Comparison of ENCODE assay signal across 10 cellular contexts in genomic region chr3:48478631-48479555, GRCh38. TPM values are rescaled to one million over a fixed set of nuclear protein-coding genes. Genes with fewer than 3 reads are reported as not detected.
DNase-seq lines count a peak whose midpoint lies in the region; ATAC-seq and TF ChIP-seq lines count a peak whose summit lies in the region.
"Had no signal": no experiment of that assay in that cellular context is flagged by ENCODE, and none has a peak within 500 bp of the region (broad histone marks: within the 10 kb centered on the region; RNA-seq: fewer than 3 reads in every experiment).

No MANE protein-coding gene starts in this region.

- H3K4me1 Mint-ChIP-seq in naive thymus-derived CD8-positive, alpha-beta T cell = peaks cover 22 to 48% (median 43%) of the 10 kb centered on the region in 4 donors
- H3K4me1 Mint-ChIP-seq in osteocyte (ENCODE audit: unreplicated experiment) = peaks cover 3% of the 10 kb centered on the region

- H3K27me3 Mint-ChIP-seq in naive thymus-derived CD8-positive, alpha-beta T cell = no peaks in the 10 kb centered on the region
- H3K27me3 Mint-ChIP-seq in osteocyte (ENCODE audit: unreplicated experiment) = no peaks in the 10 kb centered on the region

- no peaks in the 10 kb centered on the region for H3K79me2 ChIP-seq in DOHH2 (ENCODE audit: control insufficient read depth, low read length)

- TF ChIP-seq CTCF in DOHH2 (IDR thresholded peaks at IDR 0.05; ENCODE audit: low read depth, low read length, poor library complexity, severe bottlenecking) (no peak), osteocyte (IDR thresholded peaks at IDR 0.05) (no peak)

- peaks cover 5% of the 10 kb centered on the region; the same call in 1 of the 2 replicates for H3F3A ChIP-seq in DOHH2 (ENCODE audit: control insufficient read depth, insufficient read depth)

- no peaks in the 10 kb centered on the region for H3K9me3 ChIP-seq in DOHH2 (ENCODE audit: control insufficient read depth, insufficient read depth, low read length)

- H4K20me1 ChIP-seq in DOHH2 (ENCODE audit: control insufficient read depth, insufficient read depth, low read depth, low read length) = no peaks in the 10 kb centered on the region

- H3K27me3 ChIP-seq in DOHH2 (ENCODE audit: control insufficient read depth, low read length) = no peaks in the 10 kb centered on the region

- H3K9me3 Mint-ChIP-seq in naive thymus-derived CD8-positive, alpha-beta T cell = no peaks in the 10 kb centered on the region
- H3K9me3 Mint-ChIP-seq in osteocyte (ENCODE audit: unreplicated experiment) = no peaks in the 10 kb centered on the region
- H3K9me3 Mint-ChIP-seq: neural crest cell had no signal

- H3K27ac ChIP-seq in DOHH2 (ENCODE audit: low read depth, low read length) = peak overlapping the region; percentile 77

- peak; percentile 70 for DNase-seq in MV-4-11 (lab: John Stamatoyannopoulos, UW)
- DNase-seq in activated effector memory CD4-positive, alpha-beta T cell treated with Interleukin-2 at 50 U/mL for 16 hours = peak; percentile 65
- DNase-seq in naive thymus-derived CD8-positive, alpha-beta T cell = peak; percentile 35 to 88 (median 65)
- no peak for DNase-seq in left lobe of liver (ENCODE audit: low spot score)
- DNase-seq in osteocyte (ENCODE audit: extremely low spot score, unreplicated experiment) = no peak
- no peak for DNase-seq in SKM-1 (lab: John Stamatoyannopoulos, UW; ENCODE audit: unreplicated experiment)
- no peak for DNase-seq in NCI-H526 (lab: John Stamatoyannopoulos, UW)
- DNase-seq: NCI-H2107 had no signal

- ATAC-seq in naive thymus-derived CD8-positive, alpha-beta T cell = peak; percentile 88 to 89
- ATAC-seq in left lobe of liver = no peak

- H3K36me3 ChIP-seq in DOHH2 (ENCODE audit: control insufficient read depth, low read length) = no peaks in the 10 kb centered on the region

- H3K36me3 Mint-ChIP-seq in naive thymus-derived CD8-positive, alpha-beta T cell = no peaks in the 10 kb centered on the region
- H3K36me3 Mint-ChIP-seq in osteocyte (ENCODE audit: unreplicated experiment) = peaks cover 2% of the 10 kb centered on the region

- H3K4me1 ChIP-seq in DOHH2 (ENCODE audit: control insufficient read depth, low read length) = peaks cover 37% of the 10 kb centered on the region

- H3K4me3 Mint-ChIP-seq in naive thymus-derived CD8-positive, alpha-beta T cell = peak overlapping the region; percentile 70 to 93 (median 88)
- no peak overlapping the region for H3K4me3 Mint-ChIP-seq in osteocyte (ENCODE audit: unreplicated experiment)
- H3K4me3 Mint-ChIP-seq: neural crest cell had no signal

- peak overlapping the region; percentile 84 for H3K4me2 ChIP-seq in DOHH2 (ENCODE audit: low read length)

- H3K27ac Mint-ChIP-seq in naive thymus-derived CD8-positive, alpha-beta T cell = peak overlapping the region; percentile 91 to 99 (median 97)
- no peak overlapping the region for H3K27ac Mint-ChIP-seq in osteocyte (ENCODE audit: unreplicated experiment)

- POLR2A ChIA-PET in naive thymus-derived CD8-positive, alpha-beta T cell (lab: Charles Lee) = interaction anchor here (0.5 to 2.3 kb wide), 18 partner anchors 9 to 178 kb away, joined by 3 to 33 read pairs (median 6); partner anchors contain the start of genes ATRIP, CCDC51, NME6 and SHISA5

- peak overlapping the region; percentile 54 for H3K4me3 ChIP-seq in DOHH2 (ENCODE audit: low read length)

- H3K9me2 ChIP-seq in DOHH2 (replicated peaks; ENCODE audit: control insufficient read depth, low read length) = no peaks in the 10 kb centered on the region

RNA-seq across cellular contexts. Expression of gene SHISA5, which starts 25.1 kb away (rescaled TPM):
- 100 to 1,000 TPM; 176 to 186 TPM for total RNA-seq in naive thymus-derived CD8-positive, alpha-beta T cell
- polyA plus RNA-seq in naive thymus-derived CD8-positive, alpha-beta T cell = 100 to 1,000 TPM; 341 to 364 (median 359) TPM
- total RNA-seq in left lobe of liver = 97.9 TPM
- 203 and 211 TPM in 2 replicates for total RNA-seq in osteocyte

RNA-seq across cellular contexts. Expression of gene ATRIP, which starts 32.4 kb away (rescaled TPM):
- total RNA-seq in naive thymus-derived CD8-positive, alpha-beta T cell = 10 to 100 TPM; 13.2 to 13.5 TPM
- polyA plus RNA-seq in naive thymus-derived CD8-positive, alpha-beta T cell = 10 to 100 TPM in 2 of 3 donors, 1 to 10 TPM in 1; 8.9 to 17.5 (median 13.1) TPM
- 3.3 TPM for total RNA-seq in left lobe of liver
- total RNA-seq in osteocyte = 8.5 and 9.3 TPM in 2 replicates

RNA-seq across cellular contexts. Expression of gene TMA7, which starts 38.8 kb away (rescaled TPM):
- 100 to 1,000 TPM; 274 to 291 TPM for total RNA-seq in naive thymus-derived CD8-positive, alpha-beta T cell
- 100 to 1,000 TPM; 714 to 931 (median 847) TPM for polyA plus RNA-seq in naive thymus-derived CD8-positive, alpha-beta T cell
- total RNA-seq in left lobe of liver (69.3 TPM), osteocyte (186 and 198 TPM in 2 replicates)

RNA-seq across cellular contexts. Expression of gene CCDC51, which starts 39.0 kb away (rescaled TPM):
- total RNA-seq in naive thymus-derived CD8-positive, alpha-beta T cell = 1 to 10 TPM; 4.6 to 4.7 TPM
- 10 to 100 TPM in 2 of 3 donors, 1 to 10 TPM in 1; 8.6 to 12.9 (median 11.8) TPM for polyA plus RNA-seq in naive thymus-derived CD8-positive, alpha-beta T cell
- 9.2 TPM for total RNA-seq in left lobe of liver
- total RNA-seq in osteocyte = 11.3 and 11.9 TPM in 2 replicates

RNA-seq across cellular contexts. Expression of gene PLXNB1, which starts 49.0 kb away (rescaled TPM):
- total RNA-seq in naive thymus-derived CD8-positive, alpha-beta T cell = 1 to 10 TPM; 2.0 to 3.2 TPM
- not detected for polyA plus RNA-seq in naive thymus-derived CD8-positive, alpha-beta T cell
- total RNA-seq in left lobe of liver (142 TPM), osteocyte (76.7 and 88.2 TPM in 2 replicates)

Comparison
In these comparisons a context has a peak if more than half of its experiments do, and no peak if none do; other contexts are left out.
1. DNase-seq: peak in MV-4-11 (single experiment), activated effector memory CD4-positive, alpha-beta T cell treated with Interleukin-2 at 50 U/mL for 16 hours (single experiment) and naive thymus-derived CD8-positive, alpha-beta T cell (10 of 10); none in left lobe of liver (single experiment), osteocyte (single experiment), SKM-1 (single experiment) and NCI-H526 (0 of 2).